1 cellular context compared by ENCODE assay signal in genomic region chr2:36358317-36358659, GRCh38.
TF ChIP-seq lines count a peak whose summit lies in the region.

No MANE protein-coding gene starts in this region.

TF ChIP-seq in GM23338, 12 proteins besides CTCF, POLR2A, EP300 and RAD21 (continued from another document):
- TF ChIP-seq, protein P1, sequence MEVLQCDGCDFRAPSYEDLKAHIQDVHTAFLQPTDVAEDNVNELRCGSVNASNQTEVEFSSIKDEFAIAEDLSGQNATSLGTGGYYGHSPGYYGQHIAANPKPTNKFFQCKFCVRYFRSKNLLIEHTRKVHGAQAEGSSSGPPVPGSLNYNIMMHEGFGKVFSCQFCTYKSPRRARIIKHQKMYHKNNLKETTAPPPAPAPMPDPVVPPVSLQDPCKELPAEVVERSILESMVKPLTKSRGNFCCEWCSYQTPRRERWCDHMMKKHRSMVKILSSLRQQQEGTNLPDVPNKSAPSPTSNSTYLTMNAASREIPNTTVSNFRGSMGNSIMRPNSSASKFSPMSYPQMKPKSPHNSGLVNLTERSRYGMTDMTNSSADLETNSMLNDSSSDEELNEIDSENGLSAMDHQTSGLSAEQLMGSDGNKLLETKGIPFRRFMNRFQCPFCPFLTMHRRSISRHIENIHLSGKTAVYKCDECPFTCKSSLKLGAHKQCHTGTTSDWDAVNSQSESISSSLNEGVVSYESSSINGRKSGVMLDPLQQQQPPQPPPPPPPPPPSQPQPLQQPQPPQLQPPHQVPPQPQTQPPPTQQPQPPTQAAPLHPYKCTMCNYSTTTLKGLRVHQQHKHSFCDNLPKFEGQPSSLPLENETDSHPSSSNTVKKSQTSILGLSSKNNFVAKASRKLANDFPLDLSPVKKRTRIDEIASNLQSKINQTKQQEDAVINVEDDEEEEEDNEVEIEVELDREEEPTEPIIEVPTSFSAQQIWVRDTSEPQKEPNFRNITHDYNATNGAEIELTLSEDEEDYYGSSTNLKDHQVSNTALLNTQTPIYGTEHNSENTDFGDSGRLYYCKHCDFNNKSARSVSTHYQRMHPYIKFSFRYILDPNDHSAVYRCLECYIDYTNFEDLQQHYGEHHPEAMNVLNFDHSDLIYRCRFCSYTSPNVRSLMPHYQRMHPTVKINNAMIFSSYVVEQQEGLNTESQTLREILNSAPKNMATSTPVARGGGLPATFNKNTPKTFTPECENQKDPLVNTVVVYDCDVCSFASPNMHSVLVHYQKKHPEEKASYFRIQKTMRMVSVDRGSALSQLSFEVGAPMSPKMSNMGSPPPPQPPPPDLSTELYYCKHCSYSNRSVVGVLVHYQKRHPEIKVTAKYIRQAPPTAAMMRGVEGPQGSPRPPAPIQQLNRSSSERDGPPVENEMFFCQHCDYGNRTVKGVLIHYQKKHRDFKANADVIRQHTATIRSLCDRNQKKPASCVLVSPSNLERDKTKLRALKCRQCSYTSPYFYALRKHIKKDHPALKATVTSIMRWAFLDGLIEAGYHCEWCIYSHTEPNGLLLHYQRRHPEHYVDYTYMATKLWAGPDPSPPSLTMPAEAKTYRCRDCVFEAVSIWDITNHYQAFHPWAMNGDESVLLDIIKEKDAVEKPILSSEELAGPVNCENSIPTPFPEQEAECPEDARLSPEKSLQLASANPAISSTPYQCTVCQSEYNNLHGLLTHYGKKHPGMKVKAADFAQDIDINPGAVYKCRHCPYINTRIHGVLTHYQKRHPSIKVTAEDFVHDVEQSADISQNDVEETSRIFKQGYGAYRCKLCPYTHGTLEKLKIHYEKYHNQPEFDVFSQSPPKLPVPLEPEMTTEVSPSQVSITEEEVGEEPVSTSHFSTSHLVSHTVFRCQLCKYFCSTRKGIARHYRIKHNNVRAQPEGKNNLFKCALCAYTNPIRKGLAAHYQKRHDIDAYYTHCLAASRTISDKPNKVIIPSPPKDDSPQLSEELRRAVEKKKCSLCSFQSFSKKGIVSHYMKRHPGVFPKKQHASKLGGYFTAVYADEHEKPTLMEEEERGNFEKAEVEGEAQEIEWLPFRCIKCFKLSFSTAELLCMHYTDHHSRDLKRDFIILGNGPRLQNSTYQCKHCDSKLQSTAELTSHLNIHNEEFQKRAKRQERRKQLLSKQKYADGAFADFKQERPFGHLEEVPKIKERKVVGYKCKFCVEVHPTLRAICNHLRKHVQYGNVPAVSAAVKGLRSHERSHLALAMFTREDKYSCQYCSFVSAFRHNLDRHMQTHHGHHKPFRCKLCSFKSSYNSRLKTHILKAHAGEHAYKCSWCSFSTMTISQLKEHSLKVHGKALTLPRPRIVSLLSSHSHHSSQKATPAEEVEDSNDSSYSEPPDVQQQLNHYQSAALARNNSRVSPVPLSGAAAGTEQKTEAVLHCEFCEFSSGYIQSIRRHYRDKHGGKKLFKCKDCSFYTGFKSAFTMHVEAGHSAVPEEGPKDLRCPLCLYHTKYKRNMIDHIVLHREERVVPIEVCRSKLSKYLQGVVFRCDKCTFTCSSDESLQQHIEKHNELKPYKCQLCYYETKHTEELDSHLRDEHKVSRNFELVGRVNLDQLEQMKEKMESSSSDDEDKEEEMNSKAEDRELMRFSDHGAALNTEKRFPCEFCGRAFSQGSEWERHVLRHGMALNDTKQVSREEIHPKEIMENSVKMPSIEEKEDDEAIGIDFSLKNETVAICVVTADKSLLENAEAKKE (CRISPR knock-in tag; IDR thresholded peaks at IDR 0.05): no peak
